ENCODE assay signal across 8 cellular contexts in genomic region chr1:234611799-234612351, GRCh38. TPM values are rescaled to one million over a fixed set of nuclear protein-coding genes. Genes with fewer than 3 reads are reported as not detected.
DNase-seq lines count a peak whose midpoint lies in the region; ATAC-seq and TF ChIP-seq lines count a peak whose summit lies in the region.

No MANE protein-coding gene starts in this region.

- no peak for ATAC-seq in activated T-cell treated with anti-CD3 and anti-CD28 coated beads, Interleukin-2, amount 50 U/mL, for 72 hours (replicated peaks in 1 of 2)
- ATAC-seq in heart right ventricle (peak in 2 of 8 donors; percentile 2 to 6), psoas muscle (peak in 2 of 4 donors; percentile 4 to 26), GM21423 (IDR thresholded peaks at IDR 0.05; ENCODE audit: unreplicated experiment) (no peak), GM19452 (IDR thresholded peaks at IDR 0.05; ENCODE audit: unreplicated experiment) (no peak), GM21390 (IDR thresholded peaks at IDR 0.05; ENCODE audit: unreplicated experiment) (no peak)

- H3K27ac Mint-ChIP-seq in Caco-2 (ENCODE audit: unreplicated experiment): peak overlapping the region; percentile 98
- H3K27ac Mint-ChIP-seq in activated T-cell treated with anti-CD3 and anti-CD28 coated beads, Interleukin-2, amount 50 U/mL, for 72 hours: peak overlapping the region; percentile 99

- no peaks in the 10 kb centered on the region for H3K27me3 Mint-ChIP-seq in Caco-2 (ENCODE audit: insufficient read depth, unreplicated experiment)
- H3K27me3 Mint-ChIP-seq in activated T-cell treated with anti-CD3 and anti-CD28 coated beads, Interleukin-2, amount 50 U/mL, for 72 hours (ENCODE audit: low read depth): no peaks in the 10 kb centered on the region

- H3K4me1 ChIP-seq in Caco-2 (peaks cover 31% of the 10 kb centered on the region), heart right ventricle (peaks cover 12 to 52% (median 45%) of the 10 kb centered on the region in 9 donors), psoas muscle (peaks cover 39% of the 10 kb centered on the region)

- H3K27ac ChIP-seq in KOPT-K1 (ENCODE audit: low read depth, low read length, poor library complexity, severe bottlenecking) (peak overlapping the region; percentile 85), heart right ventricle (peak overlapping the region; percentile 95 to 100 (median 99)), psoas muscle (peak overlapping the region; percentile 99)

- H3K27me3 ChIP-seq in Caco-2 (replicated peaks; ENCODE audit: control insufficient read depth, insufficient read depth, low read length) (no peaks in the 10 kb centered on the region), heart right ventricle (no peaks in the 10 kb centered on the region), psoas muscle (ENCODE audit: insufficient read depth in 3 of 3, low read length in 2 of 3) (no peaks in the 10 kb centered on the region)

- TF ChIP-seq CTCF in Caco-2 (IDR thresholded peaks at IDR 0.05; ENCODE audit: insufficient read depth in 1 of 2, low read depth in 1 of 2, low read length in 1 of 2, severe bottlenecking in 1 of 2, unreplicated experiment in 1 of 2) (no peak), heart right ventricle (IDR thresholded peaks at IDR 0.05) (no peak), psoas muscle (IDR thresholded peaks at IDR 0.05) (no peak)

- TSS peak; percentile 54 for BruUV-seq in Caco-2 (replicated peaks; lab: Mats Ljungman, UMichigan)

- H3K9me3 Mint-ChIP-seq in Caco-2 (ENCODE audit: unreplicated experiment): no peaks in the 10 kb centered on the region
- H3K9me3 Mint-ChIP-seq in activated T-cell treated with anti-CD3 and anti-CD28 coated beads, Interleukin-2, amount 50 U/mL, for 72 hours: no peaks in the 10 kb centered on the region

- peak overlapping the region; percentile 92 for H3K4me3 Mint-ChIP-seq in Caco-2 (ENCODE audit: unreplicated experiment)
- H3K4me3 Mint-ChIP-seq in activated T-cell treated with anti-CD3 and anti-CD28 coated beads, Interleukin-2, amount 50 U/mL, for 72 hours: peak overlapping the region; percentile 85 to 98

- H3K9me3 ChIP-seq in Caco-2: no peaks in the 10 kb centered on the region
- no peaks in the 10 kb centered on the region for H3K9me3 ChIP-seq in KOPT-K1 (ENCODE audit: insufficient read depth, low read length, poor library complexity, severe bottlenecking)
- no peaks in the 10 kb centered on the region for H3K9me3 ChIP-seq in heart right ventricle
- H3K9me3 ChIP-seq in psoas muscle: no peaks in the 10 kb centered on the region

- CTCF ChIA-PET in Caco-2 (lab: Charles Lee): interaction anchor here (0.5 to 3.3 kb wide), 15 partner anchors 14 to 893 kb away, joined by 3 to 26 read pairs (median 4); no protein-coding TSS in a partner anchor

- H3K4me1 Mint-ChIP-seq in Caco-2 (ENCODE audit: low read depth, unreplicated experiment): peaks cover 47% of the 10 kb centered on the region
- H3K4me1 Mint-ChIP-seq in activated T-cell treated with anti-CD3 and anti-CD28 coated beads, Interleukin-2, amount 50 U/mL, for 72 hours (ENCODE audit: low read depth): peaks cover 38% of the 10 kb centered on the region

- intact Hi-C loops in Caco-2 (cut with micrococcal nuclease; ENCODE audit: unreplicated experiment): loop anchor here (1.0 to 10.0 kb wide), 10 partner anchors 27 to 893 kb away; partner anchors contain the start of gene B3GALNT2
- intact Hi-C loops in heart right ventricle (cut with DNase I): loop anchor here (1.0 to 10.0 kb wide), 18 partner anchors 107 to 470 kb away; no protein-coding TSS in a partner anchor
- intact Hi-C loops in psoas muscle (cut with DNase I): loop anchor here (2.0 to 5.0 kb wide), 7 partner anchors 110 to 465 kb away; no protein-coding TSS in a partner anchor

- peak in 1 of 2 experiments; percentile 58 for DNase-seq in Caco-2
- DNase-seq in activated T-cell treated with anti-CD3 and anti-CD28 coated beads, Interleukin-2, amount 50 U/mL, for 72 hours: peak in 1 of 2 donors; percentile 62
- DNase-seq in heart right ventricle: peak; percentile 34 to 45
- DNase-seq in psoas muscle: peak; percentile 58 to 72

- peaks cover 49% of the 10 kb centered on the region for H3K36me3 Mint-ChIP-seq in Caco-2 (ENCODE audit: insufficient read depth, unreplicated experiment)
- peaks cover 13 to 16% of the 10 kb centered on the region in 2 donors for H3K36me3 Mint-ChIP-seq in activated T-cell treated with anti-CD3 and anti-CD28 coated beads, Interleukin-2, amount 50 U/mL, for 72 hours (ENCODE audit: insufficient read depth in 2 of 2)

- POLR2A ChIA-PET in Caco-2 (lab: Charles Lee): interaction anchor here (0.6 to 5.1 kb wide), 54 partner anchors 8 to 1906 kb away, joined by 3 to 72 read pairs (median 5); no protein-coding TSS in a partner anchor

- H3K4me3 ChIP-seq in Caco-2 (ENCODE audit: low read depth, low read length) (peak overlapping the region; percentile 20), heart right ventricle (peak overlapping the region in 6 of 10 donors; percentile 36 to 70 (median 60)), psoas muscle (peak overlapping the region; percentile 72)

- peaks cover 5% of the 10 kb centered on the region for H3K36me3 ChIP-seq in Caco-2 (ENCODE audit: control insufficient read depth, insufficient read depth, low read length)
- H3K36me3 ChIP-seq in KOPT-K1 (ENCODE audit: insufficient read depth, low read length): peaks cover 11% of the 10 kb centered on the region
- peaks cover 0 to 19% (median 12%) of the 10 kb centered on the region in 9 donors for H3K36me3 ChIP-seq in heart right ventricle
- peaks cover 4 to 15% of the 10 kb centered on the region in 2 donors for H3K36me3 ChIP-seq in psoas muscle (ENCODE audit: insufficient read depth in 1 of 2, low read depth in 1 of 2)

- WGBS in heart right ventricle, 2 donors: 39 to 42% methylated on average over 8 of the region's 8 CpGs
- WGBS in psoas muscle, 3 donors: 27 to 41% (median 27%) methylated on average over 8 of the region's 8 CpGs

RNA-seq across cellular contexts. Expression of gene IRF2BP2, which starts 1.9 kb away (rescaled TPM):
- total RNA-seq in Caco-2 (2022) (129 and 135 TPM in 2 replicates), heart right ventricle (100 to 1,000 TPM in 6 of 10 donors, 10 to 100 TPM in 4; 78.2 to 181 (median 104) TPM), psoas muscle (100 to 1,000 TPM in 1 of 4 donors, 10 to 100 TPM in 3; 73.4 to 116 (median 87.8) TPM)
- total RNA-seq in activated T-cell treated with anti-CD3 and anti-CD28 coated beads, Interleukin-2, amount 50 U/mL, for 72 hours: 100 to 1,000 TPM; 238 to 283 TPM
- polyA plus RNA-seq in heart right ventricle (10 to 100 TPM; 50.6 to 54.0 TPM), psoas muscle (10 to 100 TPM; 53.6 to 63.6 (median 56.4) TPM)

Comparison
In these comparisons a context has a peak if more than half of its experiments do, and no peak if none do; other contexts are left out.
1. H3K4me3 ChIP-seq: peak in every context shown above with its lines; median percentile 72 in psoas muscle; 60 in heart right ventricle; 20 in Caco-2.